1 cellular context compared by ENCODE assay signal in genomic region chr1:228452194-228453021, GRCh38.
TF ChIP-seq lines count a peak whose summit lies in the region.

No MANE protein-coding gene starts in this region.

TF ChIP-seq in K562, 482 proteins besides CTCF, POLR2A, EP300 and RAD21 (continued from another document):
- TF ChIP-seq ZNF518B (CRISPR knock-in tag; IDR thresholded peaks at IDR 0.05) (no peak), JUND (IDR thresholded peaks at IDR 0.05; ENCODE audit: borderline replicate concordance, low read depth, low read length) (peak; percentile 96), JUND (tag; IDR thresholded peaks at IDR 0.05; ENCODE audit: borderline replicate concordance, low read depth, low read length) (peak; percentile 95; the same call in 2 of the 3 replicates), PREB (CRISPR knock-in tag; IDR thresholded peaks at IDR 0.05) (no peak)
TF ChIP-seq in K562: peak in this region for 125.
